24 cellular contexts compared by ENCODE assay signal in genomic region chr4:80926891-80927290, GRCh38.
A peak's percentile ranks its signal among the peaks of the same experiment; 100 is the strongest.
DNase-seq lines count a peak whose midpoint lies in the region; ATAC-seq, FAIRE-seq and TF ChIP-seq lines count a peak whose summit lies in the region.
"Had no signal": no experiment of that assay in that cellular context is flagged by ENCODE, and none has a peak within 500 bp of the region (broad histone marks: within the 10 kb centered on the region; RNA-seq: fewer than 3 reads in every experiment).

No MANE protein-coding gene starts in this region.

- no peaks in the 10 kb centered on the region for H3K27me3 ChIP-seq in gastrocnemius medialis
- H3K27me3 ChIP-seq: BLaER1 had no signal

- DNase-seq in fibroblast of peridontal ligament (ENCODE audit: extremely low read depth) (peak; percentile 8), KBM-7 (no peak), D721Med (ENCODE audit: insufficient read length, low spot score) (no peak), gastrocnemius medialis (no peak), medulla oblongata (ENCODE audit: extremely low spot score) (no peak)
- DNase-seq: CD4-positive, alpha-beta T cell; NCI-H1105; NCI-H1436 treated with DMSO at 0.1 percent for 48 hours; NCI-H187 treated with DMSO at 0.1 percent for 48 hours; NCI-H2107; NCI-H446; NCI-H524 treated with DMSO at 0.1 percent for 48 hours; NCI-H774; PC-9; SHP77; SW 1271 had no signal

- peak; percentile 18 for ATAC-seq in GM18861 (IDR thresholded peaks at IDR 0.05; ENCODE audit: unreplicated experiment)
- peak; percentile 34 for ATAC-seq in HG03432 (IDR thresholded peaks at IDR 0.05; ENCODE audit: unreplicated experiment)
- peak; percentile 33; the same call in 2 of the 3 replicates for ATAC-seq in SK-N-SH treated with all-trans-retinoic acid at 6 μM for 48 hours
- no peak for ATAC-seq in gastrocnemius medialis
- ATAC-seq: HCT116 had no signal

- in situ Hi-C loops in KBM-7 (cut with MboI; ENCODE audit: low pct_unique_long_range_greater_than_20kb, low sequenced_read_pairs): no loop called here
- in situ Hi-C loops in gastrocnemius medialis (cut with MboI; ENCODE audit: low sequenced_read_pairs in 4 of 4): no loop called here

- H3K36me3 ChIP-seq in gastrocnemius medialis: no peaks in the 10 kb centered on the region
- H3K36me3 ChIP-seq: BLaER1 had no signal

- H3K4me1 ChIP-seq in gastrocnemius medialis: no peaks in the 10 kb centered on the region

- no peak for TF ChIP-seq CTCF in D721Med (IDR thresholded peaks at IDR 0.05; ENCODE audit: insufficient read depth, missing control alignments)
- no peak for TF ChIP-seq CTCF in gastrocnemius medialis (IDR thresholded peaks at IDR 0.05 in 4 of 5, conservative IDR thresholded peaks at IDR 0.05 in 1 of 5)

- TF ChIP-seq POLR2A in gastrocnemius medialis (IDR thresholded peaks at IDR 0.05): no peak

- FAIRE-seq in D721Med (lab: Jason Lieb, UNC): no peak
- FAIRE-seq: G401.6, H1 had no signal

- H3K27ac ChIP-seq in gastrocnemius medialis: no peak overlapping the region
- H3K27ac ChIP-seq: BLaER1, PC-9, RWPE1 had no signal

- H3K4me3 ChIP-seq in gastrocnemius medialis: no peak overlapping the region
- H3K4me3 ChIP-seq: BLaER1, PC-9 had no signal

- no peaks in the 10 kb centered on the region for H3K9me3 ChIP-seq in gastrocnemius medialis
- H3K9me3 ChIP-seq: BLaER1 had no signal

- intact Hi-C loops in gastrocnemius medialis (cut with DNase I; ENCODE audit: low total_unique reads): no loop called here

TF ChIP-seq in SK-N-SH treated with all-trans-retinoic acid at 6 μM for 48 hours, 23 proteins besides CTCF, POLR2A, EP300 and RAD21:
- TF ChIP-seq ZNF70 (CRISPR knock-in tag; IDR thresholded peaks at IDR 0.05) (no peak), ESRRG (CRISPR knock-in tag; IDR thresholded peaks at IDR 0.05) (no peak), PATZ1 (CRISPR knock-in tag; IDR thresholded peaks at IDR 0.05; ENCODE audit: borderline replicate concordance) (no peak), POU6F1 (CRISPR knock-in tag; IDR thresholded peaks at IDR 0.05; ENCODE audit: borderline replicate concordance, low read depth) (no peak), TCF4 (CRISPR knock-in tag; IDR thresholded peaks at IDR 0.05; ENCODE audit: borderline replicate concordance) (no peak), CSDC2 (CRISPR knock-in tag; IDR thresholded peaks at IDR 0.05) (no peak), TOX (CRISPR knock-in tag; IDR thresholded peaks at IDR 0.05; ENCODE audit: borderline replicate concordance) (no peak), ZFP30 (CRISPR knock-in tag; IDR thresholded peaks at IDR 0.05) (no peak), BACH2 (CRISPR knock-in tag; IDR thresholded peaks at IDR 0.05; ENCODE audit: borderline replicate concordance) (no peak), GLIS3 (CRISPR knock-in tag; IDR thresholded peaks at IDR 0.05) (no peak)

Comparison
In these comparisons a context has a peak if more than half of its experiments do, and no peak if none do; other contexts are left out.
1. ATAC-seq: peak in GM18861 (single experiment), HG03432 (single experiment) and SK-N-SH treated with all-trans-retinoic acid at 6 μM for 48 hours (single experiment); none in gastrocnemius medialis (0 of 2).